In genomic region chr9:22056402-22056801, GRCh38 we compare ENCODE assay signal across 32 cellular contexts. TPM values are rescaled to one million over a fixed set of nuclear protein-coding genes. Genes with fewer than 3 reads are reported as not detected.
"Had no signal": no experiment of that assay in that cellular context is flagged by ENCODE, and none has a peak within 500 bp of the region (broad histone marks: within the 10 kb centered on the region; RNA-seq: fewer than 3 reads in every experiment).

No MANE protein-coding gene starts in this region.

- H3K36me3 ChIP-seq: Peyer's patch had no signal

- H3K4me3 ChIP-seq: K562, Peyer's patch had no signal

- DNase-seq: activated B cell treated with CpG ODN at 0.5 μM for 24 hours; activated CD4-positive, alpha-beta memory T cell treated with anti-CD3 and anti-CD28 coated beads for 36 hours; activated CD4-positive, alpha-beta T cell treated with anti-CD3 and anti-CD28 coated beads for 4 hours; activated CD4-positive, alpha-beta T cell treated with anti-CD3 and anti-CD28 coated beads, Interleukin-2, amount 50 U/mL, for 1 hour; activated CD4-positive, CD25-positive, alpha-beta regulatory T cell treated with anti-CD3 and anti-CD28 coated beads, Interleukin-2, amount 50 U/mL, for 72 hours; activated CD8-positive, alpha-beta memory T cell treated with anti-CD3 and anti-CD28 coated beads, Interleukin-2, amount 50 U/mL, for 4 hours; activated gamma-delta T cell treated with Interleukin-2 at 50 U/mL for 16 hours; activated naive CD4-positive, alpha-beta T cell treated with anti-CD3 and anti-CD28 coated beads for 36 hours; activated T-cell treated with anti-CD3 and anti-CD28 coated beads for 4 hours; activated T-cell treated with anti-CD3 and anti-CD28 coated beads, Interleukin-2, amount 50 U/mL, for 4 hours; anterior cingulate cortex; caudate nucleus; cerebellar nuclear complex; Kasumi-1; NCI-H1436 treated with DMSO at 0.1 percent for 48 hours; NCI-H187; NCI-H2029 treated with DMSO at 0.1 percent for 48 hours; NCI-H2107; NCI-H2171; NCI-H510A; NCI-H526; NCI-H774; NK-92 treated with Interleukin-12 subunit alpha and Interleukin-12 subunit beta, amount 100 ng/mL, for 24 hours; PC-3; Peyer's patch; SIG-M5; T-cell; T-helper 17 cell had no signal

- H3K27ac ChIP-seq: Peyer's patch, RWPE1, VCaP had no signal

- H3K27me3 ChIP-seq: Peyer's patch had no signal

- H3K9me3 ChIP-seq: Peyer's patch had no signal

RNA-seq across cellular contexts. Expression of gene CDKN2B, which starts 47.3 kb away (rescaled TPM):
- total RNA-seq: activated naive CD4-positive, alpha-beta T cell treated with anti-CD3 and anti-CD28 coated beads for 36 hours; K562; SK-MEL-5 had no signal
- polyA plus RNA-seq: K562 had no signal
